In the genomic region with DNA sequence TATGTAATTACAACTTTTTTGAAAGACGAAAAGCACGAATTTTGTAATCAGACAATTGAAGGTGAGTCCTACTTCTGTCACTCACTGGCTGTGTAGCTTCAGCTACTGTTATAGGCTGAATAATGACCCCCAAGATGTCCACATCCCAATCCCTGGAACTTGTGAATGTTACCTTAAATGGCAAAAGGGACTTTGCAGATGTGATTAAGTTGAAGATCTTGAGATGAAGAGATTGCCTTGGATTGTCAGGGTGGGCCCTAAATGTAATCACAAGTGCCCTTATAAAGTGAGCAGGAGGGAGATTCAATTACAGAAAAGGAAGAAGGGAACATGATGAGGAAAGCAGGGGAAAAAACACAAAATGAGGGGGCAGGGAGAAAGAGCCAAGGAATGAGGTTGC, we compare ENCODE assay signal across 31 cellular contexts.
DNase-seq lines count a peak whose midpoint lies in the region; ATAC-seq and TF ChIP-seq lines count a peak whose summit lies in the region.
"Had no signal": no experiment of that assay in that cellular context is flagged by ENCODE, and none has a peak within 500 bp of the region (broad histone marks: within the 10 kb centered on the region; RNA-seq: fewer than 3 reads in every experiment).

No MANE protein-coding gene starts in this region.

- peaks cover 6% of the 10 kb centered on the region for H3K27me3 Mint-ChIP-seq in activated T-cell treated with anti-CD3 and anti-CD28 coated beads, Interleukin-2, amount 50 U/mL, for 4 hours (ENCODE audit: low read depth)
- H3K27me3 Mint-ChIP-seq: B cell; CD8-positive, alpha-beta memory T cell had no signal

- no peak for TF ChIP-seq CTCF in esophagus muscularis mucosa (IDR thresholded peaks at IDR 0.05)

- no peak overlapping the region for H3K4me3 ChIP-seq in esophagus muscularis mucosa
- H3K4me3 ChIP-seq: A549; BLaER1; BLaER1 treated with 17β-estradiol and CSF1 and Interleukin-3, amounts not matched to agents 10 nM and 100 nM had no signal

- H3K4me3 Mint-ChIP-seq in activated T-cell treated with anti-CD3 and anti-CD28 coated beads, Interleukin-2, amount 50 U/mL, for 4 hours, result no peak overlapping the region
- H3K4me3 Mint-ChIP-seq: B cell; CD14-positive monocyte; CD4-positive, alpha-beta memory T cell; CD4-positive, alpha-beta T cell; CD4-positive, CD25-positive, alpha-beta regulatory T cell; CD8-positive, alpha-beta memory T cell; CD8-positive, alpha-beta T cell had no signal

- peak; percentile 79 for DNase-seq in SK-N-DZ (ENCODE audit: low spot score)
- peak; percentile 57 for DNase-seq in esophagus muscularis mucosa (ENCODE audit: extremely low spot score)
- DNase-seq in activated T-cell treated with anti-CD3 and anti-CD28 coated beads, Interleukin-2, amount 50 U/mL, for 4 hours, result no peak
- DNase-seq in stimulated activated CD4-positive, alpha-beta T cell treated with anti-CD3 and anti-CD28 coated beads, Interleukin-12 subunit alpha, Interleukin-12 subunit beta, amount 100 ng/mL, for 4 hours, result no peak
- DNase-seq: 8988T; ACHN; AML-193; BE2C; C1 segment of cervical spinal cord; Caco-2; Calu3; CD4-positive, alpha-beta memory T cell; CD4-positive, alpha-beta T cell; CD4-positive, CD25-positive, alpha-beta regulatory T cell; CD8-positive, alpha-beta memory T cell; CD8-positive, alpha-beta T cell; COR-L47; DMS 273 treated with DMSO at 0.1 percent for 48 hours; DMS153; DMS53; DMS79; DMS79 treated with DMSO at 0.1 percent for 48 hours; DND-41; EL had no signal

- 83% methylated on average over 2 of the region's 2 CpGs for WGBS in esophagus muscularis mucosa

- no peak for TF ChIP-seq EP300 in esophagus muscularis mucosa (IDR thresholded peaks at IDR 0.05)

- H3K36me3 Mint-ChIP-seq in activated T-cell treated with anti-CD3 and anti-CD28 coated beads, Interleukin-2, amount 50 U/mL, for 4 hours (ENCODE audit: insufficient read depth), result no peaks in the 10 kb centered on the region
- H3K36me3 Mint-ChIP-seq: CD14-positive monocyte; CD4-positive, alpha-beta memory T cell; CD4-positive, CD25-positive, alpha-beta regulatory T cell; CD8-positive, alpha-beta memory T cell; CD8-positive, alpha-beta T cell had no signal

- no peaks in the 10 kb centered on the region for H3K4me1 ChIP-seq in esophagus muscularis mucosa
- H3K4me1 ChIP-seq: A549, Caco-2 had no signal

- peaks cover 0 to 21% (median 0%) of the 10 kb centered on the region in 4 donors for H3K27me3 ChIP-seq in esophagus muscularis mucosa
- H3K27me3 ChIP-seq: BE2C; BLaER1; BLaER1 treated with 17β-estradiol and CSF1 and Interleukin-3, amounts not matched to agents 10 nM and 100 nM had no signal

- no peaks in the 10 kb centered on the region for H3K36me3 ChIP-seq in esophagus muscularis mucosa
- H3K36me3 ChIP-seq: BE2C; BLaER1; BLaER1 treated with 17β-estradiol and CSF1 and Interleukin-3, amounts not matched to agents 10 nM and 100 nM had no signal

- no peaks in the 10 kb centered on the region for H3K9me3 ChIP-seq in esophagus muscularis mucosa
- H3K9me3 ChIP-seq: A549; BE2C; BLaER1; BLaER1 treated with 17β-estradiol and CSF1 and Interleukin-3, amounts not matched to agents 10 nM and 100 nM; Caco-2 had no signal

- no peak overlapping the region for H3K27ac ChIP-seq in esophagus muscularis mucosa (replicated peaks in 1 of 4)
- H3K27ac ChIP-seq: 22Rv1; A549; BLaER1; BLaER1 treated with 17β-estradiol and CSF1 and Interleukin-3, amounts not matched to agents 10 nM and 100 nM; C4-2B had no signal

- TF ChIP-seq POLR2A in esophagus muscularis mucosa (IDR thresholded peaks at IDR 0.05; ENCODE audit: low read depth), result no peak

- ATAC-seq in activated T-cell treated with anti-CD3 and anti-CD28 coated beads, Interleukin-2, amount 50 U/mL, for 4 hours, result no peak
- ATAC-seq: A549; CD8-positive, alpha-beta T cell had no signal

- no peaks in the 10 kb centered on the region for H3K4me1 Mint-ChIP-seq in activated T-cell treated with anti-CD3 and anti-CD28 coated beads, Interleukin-2, amount 50 U/mL, for 4 hours (ENCODE audit: low read depth)
- H3K4me1 Mint-ChIP-seq: B cell; CD14-positive monocyte; CD4-positive, alpha-beta memory T cell; CD4-positive, CD25-positive, alpha-beta regulatory T cell; CD8-positive, alpha-beta memory T cell had no signal

- intact Hi-C loops in esophagus muscularis mucosa (cut with DNase I), result no loop called here

- no peaks in the 10 kb centered on the region for H3K9me3 Mint-ChIP-seq in activated T-cell treated with anti-CD3 and anti-CD28 coated beads, Interleukin-2, amount 50 U/mL, for 4 hours
- H3K9me3 Mint-ChIP-seq: CD4-positive, alpha-beta T cell; CD8-positive, alpha-beta T cell had no signal

Comparison
In these comparisons a context has a peak if more than half of its experiments do, and no peak if none do; other contexts are left out.
1. DNase-seq: peak in SK-N-DZ (single experiment) and esophagus muscularis mucosa (single experiment); none in activated T-cell treated with anti-CD3 and anti-CD28 coated beads, Interleukin-2, amount 50 U/mL, for 4 hours (single experiment) and stimulated activated CD4-positive, alpha-beta T cell treated with anti-CD3 and anti-CD28 coated beads, Interleukin-12 subunit alpha, Interleukin-12 subunit beta, amount 100 ng/mL, for 4 hours (single experiment).